Comparison of ENCODE assay signal across 8 cellular contexts in the genomic region with DNA sequence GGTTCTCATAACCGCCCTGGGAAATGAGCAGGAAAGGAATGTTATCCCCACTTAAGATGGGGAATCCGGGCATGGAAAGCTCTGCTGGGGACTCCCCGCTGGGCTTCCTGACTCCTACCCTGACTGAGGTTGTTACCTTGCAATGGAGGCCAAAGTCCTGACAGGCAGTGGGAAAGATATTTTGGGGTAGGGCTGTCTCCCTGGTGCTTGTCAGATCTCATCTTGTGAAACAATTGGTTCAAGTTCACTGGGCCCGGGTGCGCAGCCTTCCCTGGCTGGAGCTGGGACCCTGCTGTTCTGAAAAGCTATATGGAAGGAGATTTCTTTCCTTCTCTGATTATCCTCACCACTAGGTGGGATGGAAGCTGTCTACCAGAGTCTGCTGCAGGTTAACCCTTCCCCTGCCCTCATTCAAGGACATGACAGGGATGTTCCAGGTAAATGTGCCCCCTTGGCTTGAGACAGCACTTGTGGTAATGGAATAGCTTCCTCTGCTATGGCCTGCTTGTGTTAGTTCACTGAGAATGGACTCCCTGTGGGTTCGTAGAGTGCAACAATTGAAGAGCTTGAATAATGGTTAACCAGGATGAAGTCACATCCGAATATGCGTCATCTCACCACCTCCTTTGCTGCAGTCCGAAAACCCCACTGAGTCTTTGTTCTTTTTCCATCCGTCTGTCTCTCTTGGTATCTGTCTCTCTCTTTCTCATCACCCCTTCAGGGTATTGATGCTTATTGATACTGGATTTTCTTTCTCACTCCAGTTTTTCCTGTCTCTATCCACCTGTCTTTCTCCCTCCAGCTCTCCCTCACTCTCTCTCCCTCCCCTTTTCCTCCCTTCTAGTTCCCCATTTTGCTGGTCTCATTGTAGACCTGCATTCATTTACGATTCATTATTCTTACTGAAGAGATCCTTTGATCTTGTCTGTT.
DNase-seq lines count a peak whose midpoint lies in the region; ATAC-seq, FAIRE-seq and TF ChIP-seq lines count a peak whose summit lies in the region.

No MANE protein-coding gene starts in this region.

- in situ Hi-C loops in transverse colon (cut with MboI; ENCODE audit: low pct_ligation_motif_present in 1 of 4, low pct_unique_long_range_greater_than_20kb in 1 of 4, low sequenced_read_pairs in 3 of 4), result no loop called here

- no peak for FAIRE-seq in astrocyte (lab: Jason Lieb, UNC)
- FAIRE-seq in HTR-8/SVneo (lab: Jason Lieb, UNC), result no peak

- H3K9me3 Mint-ChIP-seq in astrocyte (ENCODE audit: unreplicated experiment), result peaks cover 2% of the 10 kb centered on the region

- 50 to 68% methylated on average over 1 to 11 of the region's 11 CpGs for WGBS in transverse colon (ENCODE audit: low coverage in 1 of 2), 2 donors

- no peaks in the 10 kb centered on the region for H3K36me3 Mint-ChIP-seq in astrocyte (ENCODE audit: low read depth, unreplicated experiment)

- peaks cover 8% of the 10 kb centered on the region for H3K4me1 Mint-ChIP-seq in astrocyte (ENCODE audit: low read depth, unreplicated experiment)

- H3K9me3 ChIP-seq in astrocyte (ENCODE audit: insufficient read depth, low read depth, low read length) (no peaks in the 10 kb centered on the region), transverse colon (no peaks in the 10 kb centered on the region)

- H3K27ac ChIP-seq in astrocyte (ENCODE audit: low read depth, low read length), result peak overlapping the region; percentile 62
- H3K27ac ChIP-seq in transverse colon, result peak overlapping the region in 1 of 4 donors; percentile 28

- ATAC-seq in HG03565 (IDR thresholded peaks at IDR 0.05; ENCODE audit: unreplicated experiment), result peak; percentile 66

- H4K20me1 ChIP-seq in astrocyte (ENCODE audit: insufficient read depth, low read length), result no peaks in the 10 kb centered on the region

- peaks cover 13% of the 10 kb centered on the region for H3K27me3 Mint-ChIP-seq in astrocyte (ENCODE audit: low read depth, unreplicated experiment)

- no peak for TF ChIP-seq EP300 in transverse colon (IDR thresholded peaks at IDR 0.05; ENCODE audit: low read depth)

- no peaks in the 10 kb centered on the region for H3K79me2 ChIP-seq in astrocyte (ENCODE audit: insufficient read depth, low read length)

- H3K9ac ChIP-seq in astrocyte (ENCODE audit: low read length), result peak overlapping the region; percentile 65

- no peaks in the 10 kb centered on the region for H3K36me3 ChIP-seq in astrocyte (ENCODE audit: insufficient read depth, low read length)
- H3K36me3 ChIP-seq in transverse colon, result no peaks in the 10 kb centered on the region

- H3K4me2 ChIP-seq in astrocyte (ENCODE audit: low read length), result peak overlapping the region; percentile 70

- no peak for TF ChIP-seq POLR2A in transverse colon (IDR thresholded peaks at IDR 0.05)

- peak overlapping the region; percentile 7 for H3K27ac Mint-ChIP-seq in astrocyte (ENCODE audit: unreplicated experiment)

- peaks cover 24% of the 10 kb centered on the region for H3K4me1 ChIP-seq in astrocyte (ENCODE audit: insufficient read depth, low read length)
- peaks cover 0 to 13% (median 5%) of the 10 kb centered on the region in 4 donors for H3K4me1 ChIP-seq in transverse colon

- no peak overlapping the region for H3K4me3 Mint-ChIP-seq in astrocyte (ENCODE audit: unreplicated experiment)

- DNase-seq in GM12864 (ENCODE audit: low read depth) (peak; percentile 39), GM20000 (ENCODE audit: low spot score) (peak; percentile 54), astrocyte (ENCODE audit: low read depth) (peak; percentile 90), smooth muscle cell of the brain vasculature (ENCODE audit: low read depth, low spot score) (peak; percentile 54), transverse colon (no peak), COLO829 (ENCODE audit: low spot score) (no peak), HTR-8/SVneo (ENCODE audit: insufficient read length, low spot score) (no peak)

- H3K4me3 ChIP-seq in GM12864 (ENCODE audit: low read depth, low read length) (no peak overlapping the region), astrocyte (ENCODE audit: insufficient read depth, low read depth, low read length) (no peak overlapping the region), transverse colon (no peak overlapping the region)

- intact Hi-C loops in transverse colon (cut with DNase I; ENCODE audit: low total_unique reads), result no loop called here

- no peak for TF ChIP-seq CTCF in GM12864 (IDR thresholded peaks at IDR 0.05; ENCODE audit: low read depth, low read length, missing control alignments)
- TF ChIP-seq CTCF in GM20000 (IDR thresholded peaks at IDR 0.05; ENCODE audit: extremely low read depth, missing control alignments), result no peak
- TF ChIP-seq CTCF in astrocyte (IDR thresholded peaks at IDR 0.05; ENCODE audit: insufficient read depth, low read depth, low read length), result peak; percentile 5
- no peak for TF ChIP-seq CTCF in transverse colon (IDR thresholded peaks at IDR 0.05)

- peak overlapping the region; percentile 61 for H2AFZ ChIP-seq in astrocyte (ENCODE audit: low read depth, low read length)

- H3K27me3 ChIP-seq in astrocyte (ENCODE audit: insufficient read depth, low read length), result no peaks in the 10 kb centered on the region
- H3K27me3 ChIP-seq in transverse colon, result no peaks in the 10 kb centered on the region

Comparison
In these comparisons a context has a peak if more than half of its experiments do, and no peak if none do; other contexts are left out.
1. DNase-seq: peak in GM12864 (single experiment), GM20000 (single experiment), astrocyte (single experiment) and smooth muscle cell of the brain vasculature (single experiment); none in transverse colon (single experiment), COLO829 (single experiment) and HTR-8/SVneo (single experiment).